In the genomic region with DNA sequence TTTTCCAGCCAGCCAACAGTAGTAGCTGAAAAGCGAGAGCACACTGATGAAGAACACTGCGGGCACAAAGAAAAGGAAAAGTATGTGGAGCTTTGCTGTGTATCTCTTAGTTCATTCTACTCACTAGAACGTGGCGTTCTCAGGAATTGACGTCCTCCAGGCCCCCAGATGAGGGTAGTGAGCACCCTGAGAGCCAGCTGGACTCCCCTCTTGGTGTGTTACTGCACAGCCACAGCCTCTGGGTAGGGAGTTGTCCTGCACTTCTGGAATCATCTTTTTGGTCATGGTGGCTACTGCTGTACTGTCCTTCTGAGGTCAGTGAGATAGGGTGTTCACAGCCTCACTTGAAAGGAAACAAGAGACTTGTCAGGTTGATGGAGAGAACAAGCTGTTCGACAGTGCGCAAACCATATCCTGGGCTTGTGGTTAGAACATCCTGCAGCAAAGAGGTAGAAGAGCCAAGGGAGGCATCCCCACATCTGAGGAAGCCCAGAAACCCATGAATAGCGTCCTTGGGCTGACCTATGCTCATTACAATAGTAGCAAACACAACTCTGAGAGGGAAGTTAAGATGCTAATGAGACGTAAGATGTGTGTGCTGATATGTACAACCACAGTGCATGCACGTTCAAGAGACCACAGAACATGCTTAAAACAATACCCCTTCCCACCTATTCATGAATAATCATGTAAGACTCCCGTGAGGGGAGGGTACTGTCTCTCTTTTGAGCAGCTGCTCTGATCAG, we compare ENCODE assay signal across 1 cellular context.
TF ChIP-seq lines count a peak whose summit lies in the region.

No MANE protein-coding gene starts in this region.

TF ChIP-seq in K562, 482 proteins besides CTCF, POLR2A, EP300 and RAD21:
- TF ChIP-seq KLF16 (IDR thresholded peaks at IDR 0.05): no peak
- TF ChIP-seq, protein P1, sequence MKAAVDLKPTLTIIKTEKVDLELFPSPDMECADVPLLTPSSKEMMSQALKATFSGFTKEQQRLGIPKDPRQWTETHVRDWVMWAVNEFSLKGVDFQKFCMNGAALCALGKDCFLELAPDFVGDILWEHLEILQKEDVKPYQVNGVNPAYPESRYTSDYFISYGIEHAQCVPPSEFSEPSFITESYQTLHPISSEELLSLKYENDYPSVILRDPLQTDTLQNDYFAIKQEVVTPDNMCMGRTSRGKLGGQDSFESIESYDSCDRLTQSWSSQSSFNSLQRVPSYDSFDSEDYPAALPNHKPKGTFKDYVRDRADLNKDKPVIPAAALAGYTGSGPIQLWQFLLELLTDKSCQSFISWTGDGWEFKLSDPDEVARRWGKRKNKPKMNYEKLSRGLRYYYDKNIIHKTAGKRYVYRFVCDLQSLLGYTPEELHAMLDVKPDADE (conservative IDR thresholded peaks at IDR 0.05; ENCODE audit: control insufficient read depth, low read depth, low read length): no peak
- no peak for TF ChIP-seq NFE2L1 (tag; IDR thresholded peaks at IDR 0.05; ENCODE audit: borderline replicate concordance, low read depth)
- no peak for TF ChIP-seq E2F3 (CRISPR knock-in tag; IDR thresholded peaks at IDR 0.05)
